In the genomic region with DNA sequence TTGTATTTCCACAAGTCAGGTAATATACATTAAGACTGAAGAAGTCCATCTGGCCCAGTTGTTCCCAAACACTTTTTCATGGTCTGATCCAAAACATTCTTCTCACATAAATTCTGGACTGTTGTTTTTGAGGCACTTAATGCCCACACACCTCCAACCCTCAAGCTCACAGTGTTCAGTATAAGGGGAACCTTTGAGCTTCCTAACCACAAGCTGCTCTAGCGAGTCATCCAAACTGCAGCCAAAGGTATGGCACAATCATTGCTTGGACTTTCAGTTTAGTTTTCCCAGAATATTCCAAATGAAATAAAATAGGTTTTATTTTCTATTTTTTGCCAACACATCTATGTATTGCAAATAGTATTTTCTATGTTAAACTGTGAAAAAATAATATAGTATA, we compare ENCODE assay signal across 20 cellular contexts.
DNase-seq lines count a peak whose midpoint lies in the region; ATAC-seq, FAIRE-seq and TF ChIP-seq lines count a peak whose summit lies in the region.
"Had no signal": no experiment of that assay in that cellular context is flagged by ENCODE, and none has a peak within 500 bp of the region (broad histone marks: within the 10 kb centered on the region; RNA-seq: fewer than 3 reads in every experiment).

No MANE protein-coding gene starts in this region.

- no peak overlapping the region for H3K9ac ChIP-seq in HepG2 (ENCODE audit: insufficient read depth, low read depth, low read length)

- no peak for ATAC-seq in HepG2
- ATAC-seq: effector memory CD8-positive, alpha-beta T cell; gastrocnemius medialis; left lobe of liver; Right ventricle myocardium inferior had no signal

- no TSS peak for BruUV-seq in HepG2 (replicated peaks; lab: Mats Ljungman, UMichigan)

- no peak overlapping the region for H2AFZ ChIP-seq in HepG2 (ENCODE audit: low read length)

- H3K79me2 ChIP-seq in HepG2 (ENCODE audit: insufficient read depth, low read length): no peaks in the 10 kb centered on the region

- FAIRE-seq in HepG2 (lab: Jason Lieb, UNC): no peak
- no peak for FAIRE-seq in frontal cortex (lab: Jason Lieb, UNC)

- H3K4me2 ChIP-seq in HepG2 (ENCODE audit: low read depth, low read length): no peak overlapping the region

- no peak for TF ChIP-seq RAD21 in HepG2 (CRISPR knock-in tag; IDR thresholded peaks at IDR 0.05)

- no peaks in the 10 kb centered on the region for H3K4me1 ChIP-seq in HepG2 (ENCODE audit: insufficient read depth, low read length)
- H3K4me1 ChIP-seq: gastrocnemius medialis, transverse colon had no signal

- no peaks in the 10 kb centered on the region for H3K36me3 ChIP-seq in HepG2 (replicated peaks in 1 of 2; ENCODE audit: control insufficient read depth in 1 of 2, insufficient read depth in 2 of 2, low read length in 2 of 2)
- H3K36me3 ChIP-seq: gastrocnemius medialis, transverse colon had no signal

- H3K9me3 ChIP-seq in HepG2 (ENCODE audit: low read length): no peaks in the 10 kb centered on the region
- H3K9me3 ChIP-seq: Caco-2, gastrocnemius medialis, transverse colon had no signal

- intact Hi-C loops in HepG2 (cut with micrococcal nuclease; ENCODE audit: unreplicated experiment): no loop called here

- in situ Hi-C loops in HepG2 (cut with HindIII; ENCODE audit: extremely low pct_ligation_motif_present, low pct_unique_long_range_greater_than_20kb): no loop called here

- H3K27me3 ChIP-seq in HepG2 (ENCODE audit: control insufficient read depth in 1 of 2, insufficient read depth in 2 of 2, low read length in 2 of 2): no peaks in the 10 kb centered on the region
- H3K27me3 ChIP-seq: gastrocnemius medialis, transverse colon had no signal

- no peak for TF ChIP-seq CTCF in HepG2 (CRISPR knock-in tag; IDR thresholded peaks at IDR 0.05)

- POLR2A ChIA-PET in HepG2 (lab: Yijun Ruan, JAX): no interaction called here

- no peak overlapping the region for H3K4me3 ChIP-seq in HepG2 (replicated peaks in 1 of 3; ENCODE audit: insufficient read depth in 1 of 3, low read depth in 2 of 3, low read length in 3 of 3)
- H3K4me3 ChIP-seq: gastrocnemius medialis, transverse colon had no signal

- CTCF ChIA-PET in HepG2 (lab: Yijun Ruan, JAX; ENCODE audit: low intra/inter-chr PET ratio, low total read pairs): no interaction called here

- H4K20me1 ChIP-seq in HepG2 (ENCODE audit: insufficient read depth, low read length): no peaks in the 10 kb centered on the region

- WGBS in HepG2 (ENCODE audit: low lambda C conversion rate): 0% methylated on average over 1 of the region's 1 CpG

- H3K27ac ChIP-seq in HepG2 (ENCODE audit: extremely low read length, insufficient read depth, low read length): no peak overlapping the region
- H3K27ac ChIP-seq: gastrocnemius medialis, transverse colon had no signal

- DNase-seq in HS-5 (ENCODE audit: low read depth): peak; percentile 28
- DNase-seq in T1000 (lab: John Stamatoyannopoulos, UW): peak; percentile 27
- peak; percentile 7 for DNase-seq in fibroblast of gingiva (ENCODE audit: low read depth)
- DNase-seq in renal cortical epithelial cell (ENCODE audit: low read depth): peak; percentile 90
- no peak for DNase-seq in HepG2 (ENCODE audit: low spot score)
- DNase-seq in cerebellar nuclear complex (lab: John Stamatoyannopoulos, UW): no peak
- DNase-seq in frontal cortex (ENCODE audit: low spot score in 2 of 2): no peak
- DNase-seq: activated CD4-positive, alpha-beta T cell treated with anti-CD3 and anti-CD28 coated beads, Interleukin-2, amount 50 U/mL, for 1 hour; activated CD8-positive, alpha-beta memory T cell treated with anti-CD3 and anti-CD28 coated beads, Interleukin-2, amount 50 U/mL, for 4 hours; activated effector memory CD4-positive, alpha-beta T cell treated with anti-CD3 and anti-CD28 coated beads, Interleukin-2, amount 50 U/mL, for 16 hours; Caco-2; effector memory CD8-positive, alpha-beta T cell; gastrocnemius medialis; NCI-H1048; NCI-H2029; NCI-H510A; nephron progenitor cell; transverse colon had no signal

- TF ChIP-seq EP300 in HepG2 (IDR thresholded peaks at IDR 0.05; ENCODE audit: low read depth in 2 of 2, low read length in 2 of 2) (no peak), HepG2 (CRISPR knock-in tag; IDR thresholded peaks at IDR 0.05; ENCODE audit: borderline replicate concordance) (no peak)

- no peak for TF ChIP-seq POLR2A in HepG2 (IDR thresholded peaks at IDR 0.05; ENCODE audit: insufficient read depth in 1 of 2, low read depth in 2 of 2, low read length in 2 of 2)

TF ChIP-seq in HepG2, 621 proteins besides CTCF, POLR2A, EP300 and RAD21 (continues in another document):
- TF ChIP-seq, protein P1, sequence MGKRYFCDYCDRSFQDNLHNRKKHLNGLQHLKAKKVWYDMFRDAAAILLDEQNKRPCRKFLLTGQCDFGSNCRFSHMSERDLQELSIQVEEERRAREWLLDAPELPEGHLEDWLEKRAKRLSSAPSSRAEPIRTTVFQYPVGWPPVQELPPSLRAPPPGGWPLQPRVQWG (CRISPR knock-in tag; IDR thresholded peaks at IDR 0.05; ENCODE audit: borderline replicate concordance, low read depth): no peak
- TF ChIP-seq, protein P2, sequence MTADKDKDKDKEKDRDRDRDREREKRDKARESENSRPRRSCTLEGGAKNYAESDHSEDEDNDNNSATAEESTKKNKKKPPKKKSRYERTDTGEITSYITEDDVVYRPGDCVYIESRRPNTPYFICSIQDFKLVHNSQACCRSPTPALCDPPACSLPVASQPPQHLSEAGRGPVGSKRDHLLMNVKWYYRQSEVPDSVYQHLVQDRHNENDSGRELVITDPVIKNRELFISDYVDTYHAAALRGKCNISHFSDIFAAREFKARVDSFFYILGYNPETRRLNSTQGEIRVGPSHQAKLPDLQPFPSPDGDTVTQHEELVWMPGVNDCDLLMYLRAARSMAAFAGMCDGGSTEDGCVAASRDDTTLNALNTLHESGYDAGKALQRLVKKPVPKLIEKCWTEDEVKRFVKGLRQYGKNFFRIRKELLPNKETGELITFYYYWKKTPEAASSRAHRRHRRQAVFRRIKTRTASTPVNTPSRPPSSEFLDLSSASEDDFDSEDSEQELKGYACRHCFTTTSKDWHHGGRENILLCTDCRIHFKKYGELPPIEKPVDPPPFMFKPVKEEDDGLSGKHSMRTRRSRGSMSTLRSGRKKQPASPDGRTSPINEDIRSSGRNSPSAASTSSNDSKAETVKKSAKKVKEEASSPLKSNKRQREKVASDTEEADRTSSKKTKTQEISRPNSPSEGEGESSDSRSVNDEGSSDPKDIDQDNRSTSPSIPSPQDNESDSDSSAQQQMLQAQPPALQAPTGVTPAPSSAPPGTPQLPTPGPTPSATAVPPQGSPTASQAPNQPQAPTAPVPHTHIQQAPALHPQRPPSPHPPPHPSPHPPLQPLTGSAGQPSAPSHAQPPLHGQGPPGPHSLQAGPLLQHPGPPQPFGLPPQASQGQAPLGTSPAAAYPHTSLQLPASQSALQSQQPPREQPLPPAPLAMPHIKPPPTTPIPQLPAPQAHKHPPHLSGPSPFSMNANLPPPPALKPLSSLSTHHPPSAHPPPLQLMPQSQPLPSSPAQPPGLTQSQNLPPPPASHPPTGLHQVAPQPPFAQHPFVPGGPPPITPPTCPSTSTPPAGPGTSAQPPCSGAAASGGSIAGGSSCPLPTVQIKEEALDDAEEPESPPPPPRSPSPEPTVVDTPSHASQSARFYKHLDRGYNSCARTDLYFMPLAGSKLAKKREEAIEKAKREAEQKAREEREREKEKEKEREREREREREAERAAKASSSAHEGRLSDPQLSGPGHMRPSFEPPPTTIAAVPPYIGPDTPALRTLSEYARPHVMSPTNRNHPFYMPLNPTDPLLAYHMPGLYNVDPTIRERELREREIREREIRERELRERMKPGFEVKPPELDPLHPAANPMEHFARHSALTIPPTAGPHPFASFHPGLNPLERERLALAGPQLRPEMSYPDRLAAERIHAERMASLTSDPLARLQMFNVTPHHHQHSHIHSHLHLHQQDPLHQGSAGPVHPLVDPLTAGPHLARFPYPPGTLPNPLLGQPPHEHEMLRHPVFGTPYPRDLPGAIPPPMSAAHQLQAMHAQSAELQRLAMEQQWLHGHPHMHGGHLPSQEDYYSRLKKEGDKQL (CRISPR knock-in tag; IDR thresholded peaks at IDR 0.05; ENCODE audit: low read depth): no peak
- TF ChIP-seq TOPORS (CRISPR knock-in tag; IDR thresholded peaks at IDR 0.05) (no peak), ZNF205 (CRISPR knock-in tag; IDR thresholded peaks at IDR 0.05) (no peak), MXD4 (CRISPR knock-in tag; IDR thresholded peaks at IDR 0.05) (no peak), TAF15 (IDR thresholded peaks at IDR 0.05; ENCODE audit: low read depth, low read length, poor library complexity, severe bottlenecking) (no peak), POLR2AphosphoS5 (IDR thresholded peaks at IDR 0.05; ENCODE audit: low read depth, low read length) (no peak), BCL6 (CRISPR knock-in tag; IDR thresholded peaks at IDR 0.05) (no peak)
- TF ChIP-seq, protein P3, sequence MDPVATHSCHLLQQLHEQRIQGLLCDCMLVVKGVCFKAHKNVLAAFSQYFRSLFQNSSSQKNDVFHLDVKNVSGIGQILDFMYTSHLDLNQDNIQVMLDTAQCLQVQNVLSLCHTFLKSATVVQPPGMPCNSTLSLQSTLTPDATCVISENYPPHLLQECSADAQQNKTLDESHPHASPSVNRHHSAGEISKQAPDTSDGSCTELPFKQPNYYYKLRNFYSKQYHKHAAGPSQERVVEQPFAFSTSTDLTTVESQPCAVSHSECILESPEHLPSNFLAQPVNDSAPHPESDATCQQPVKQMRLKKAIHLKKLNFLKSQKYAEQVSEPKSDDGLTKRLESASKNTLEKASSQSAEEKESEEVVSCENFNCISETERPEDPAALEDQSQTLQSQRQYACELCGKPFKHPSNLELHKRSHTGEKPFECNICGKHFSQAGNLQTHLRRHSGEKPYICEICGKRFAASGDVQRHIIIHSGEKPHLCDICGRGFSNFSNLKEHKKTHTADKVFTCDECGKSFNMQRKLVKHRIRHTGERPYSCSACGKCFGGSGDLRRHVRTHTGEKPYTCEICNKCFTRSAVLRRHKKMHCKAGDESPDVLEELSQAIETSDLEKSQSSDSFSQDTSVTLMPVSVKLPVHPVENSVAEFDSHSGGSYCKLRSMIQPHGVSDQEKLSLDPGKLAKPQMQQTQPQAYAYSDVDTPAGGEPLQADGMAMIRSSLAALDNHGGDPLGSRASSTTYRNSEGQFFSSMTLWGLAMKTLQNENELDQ (CRISPR knock-in tag; IDR thresholded peaks at IDR 0.05; ENCODE audit: borderline replicate concordance): no peak
- TF ChIP-seq, protein P4, sequence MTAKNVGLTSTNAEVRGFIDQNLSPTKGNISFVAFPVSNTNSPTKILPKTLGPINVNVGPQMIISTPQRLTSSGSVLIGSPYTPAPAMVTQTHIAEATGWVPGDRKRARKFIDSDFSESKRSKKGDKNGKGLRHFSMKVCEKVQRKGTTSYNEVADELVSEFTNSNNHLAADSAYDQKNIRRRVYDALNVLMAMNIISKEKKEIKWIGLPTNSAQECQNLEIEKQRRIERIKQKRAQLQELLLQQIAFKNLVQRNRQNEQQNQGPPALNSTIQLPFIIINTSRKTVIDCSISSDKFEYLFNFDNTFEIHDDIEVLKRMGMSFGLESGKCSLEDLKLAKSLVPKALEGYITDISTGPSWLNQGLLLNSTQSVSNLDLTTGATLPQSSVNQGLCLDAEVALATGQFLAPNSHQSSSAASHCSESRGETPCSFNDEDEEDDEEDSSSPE (CRISPR knock-in tag; IDR thresholded peaks at IDR 0.05): no peak

Comparison
In these comparisons a context has a peak if more than half of its experiments do, and no peak if none do; other contexts are left out.
1. DNase-seq: peak in HS-5 (single experiment), T1000 (single experiment), fibroblast of gingiva (single experiment) and renal cortical epithelial cell (single experiment); none in HepG2 (single experiment), cerebellar nuclear complex (0 of 2) and frontal cortex (0 of 2).